ENCODE assay signal across 8 cellular contexts in the genomic region with DNA sequence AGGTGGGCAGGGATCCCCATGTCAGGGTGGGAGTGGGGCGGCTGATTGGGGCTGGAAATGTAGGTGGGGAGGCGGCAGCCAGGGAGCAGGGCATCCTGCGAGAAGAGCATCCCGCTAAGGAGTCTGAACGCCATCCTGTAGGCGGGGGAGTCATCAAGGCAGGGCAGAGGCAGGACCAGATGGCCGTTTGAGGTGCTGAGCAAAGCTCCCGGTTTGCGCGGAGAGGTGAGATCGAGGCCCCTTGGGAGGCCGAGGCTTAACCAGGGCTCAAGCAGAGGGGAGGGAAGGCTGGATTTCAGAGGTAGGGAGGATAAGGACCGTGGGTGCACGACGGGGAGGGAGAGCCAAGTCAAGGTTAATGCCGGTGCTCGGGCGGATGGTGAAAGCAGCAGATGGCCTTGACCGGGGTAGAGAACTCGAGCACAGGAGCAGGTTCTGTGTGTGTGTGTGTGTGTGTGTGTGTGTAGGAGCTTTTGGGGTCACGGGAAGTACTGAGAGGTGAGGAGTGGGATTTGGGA. TPM values are rescaled to one million over a fixed set of nuclear protein-coding genes. Genes with fewer than 3 reads are reported as not detected.
DNase-seq lines count a peak whose midpoint lies in the region; ATAC-seq and TF ChIP-seq lines count a peak whose summit lies in the region.

No MANE protein-coding gene starts in this region.

- intact Hi-C loops in activated CD4-positive, alpha-beta T cell treated with anti-CD3 and anti-CD28 coated beads for 36 hours (cut with DNase I, micrococcal nuclease) = loop anchor here (1.0 to 5.0 kb wide), 6 partner anchors 12 to 299 kb away; a partner anchor contains a TSS

- POLR2A ChIA-PET in activated CD4-positive, alpha-beta T cell treated with anti-CD3 and anti-CD28 coated beads for 36 hours (lab: Charles Lee) = interaction anchor here (0.6 to 2.7 kb wide), 2 partner anchors 11 to 89 kb away, joined by 7 to 23 read pairs; a partner anchor contains a TSS

- H3K36me3 Mint-ChIP-seq in activated CD4-positive, alpha-beta T cell treated with anti-CD3 and anti-CD28 coated beads for 36 hours (ENCODE audit: low read depth) = peaks cover 64% of the 10 kb centered on the region
- peaks cover 47% of the 10 kb centered on the region for H3K36me3 Mint-ChIP-seq in T-helper 2 cell treated with Interferon-gamma antibody and Interleukin-4, amounts not matched to agents 5 μg/mL and 100 μg/mL, for 36 hours (ENCODE audit: low read depth)
- H3K36me3 Mint-ChIP-seq in neural crest cell (ENCODE audit: low read depth) = peaks cover 24% of the 10 kb centered on the region

- no peak for TF ChIP-seq CTCF in neural crest cell (conservative IDR thresholded peaks at IDR 0.05)

- peak; percentile 40 for ATAC-seq in activated CD4-positive, alpha-beta T cell treated with anti-CD3 and anti-CD28 coated beads for 36 hours
- peak; percentile 2 for ATAC-seq in HG03066 (IDR thresholded peaks at IDR 0.05; ENCODE audit: low read depth, unreplicated experiment)
- ATAC-seq in esophagus mucosa = peak; percentile 41
- no peak for ATAC-seq in HG02938 (IDR thresholded peaks at IDR 0.05; ENCODE audit: unreplicated experiment)

- CTCF ChIA-PET in activated CD4-positive, alpha-beta T cell treated with anti-CD3 and anti-CD28 coated beads for 36 hours (lab: Charles Lee) = interaction anchor here (0.9 to 2.3 kb wide), 4 partner anchors 8 to 166 kb away, joined by 3 to 8 read pairs (median 6); a partner anchor contains a TSS

- H3K4me3 Mint-ChIP-seq in activated CD4-positive, alpha-beta T cell treated with anti-CD3 and anti-CD28 coated beads for 36 hours = peak overlapping the region; percentile 79
- H3K4me3 Mint-ChIP-seq in T-helper 2 cell treated with Interferon-gamma antibody and Interleukin-4, amounts not matched to agents 5 μg/mL and 100 μg/mL, for 36 hours = peak overlapping the region; percentile 95
- H3K4me3 Mint-ChIP-seq in neural crest cell = peak overlapping the region; percentile 92

- no peaks in the 10 kb centered on the region for H3K27me3 Mint-ChIP-seq in activated CD4-positive, alpha-beta T cell treated with anti-CD3 and anti-CD28 coated beads for 36 hours
- H3K27me3 Mint-ChIP-seq in T-helper 2 cell treated with Interferon-gamma antibody and Interleukin-4, amounts not matched to agents 5 μg/mL and 100 μg/mL, for 36 hours (ENCODE audit: low read depth) = no peaks in the 10 kb centered on the region
- H3K27me3 Mint-ChIP-seq in neural crest cell (ENCODE audit: low read depth) = no peaks in the 10 kb centered on the region

- DNase-seq in activated CD4-positive, alpha-beta T cell treated with anti-CD3 and anti-CD28 coated beads for 36 hours = no peak
- DNase-seq in activated CD4-positive, alpha-beta T cell treated with anti-CD3 and anti-CD28 coated beads for 1 hour = no peak
- DNase-seq in T-helper 2 cell treated with Interferon-gamma antibody and Interleukin-4, amounts not matched to agents 5 μg/mL and 100 μg/mL, for 36 hours (ENCODE audit: low spot score) = no peak
- no peak for DNase-seq in neural crest cell (ENCODE audit: low read depth, low spot score)
- DNase-seq in COR-L47 (lab: John Stamatoyannopoulos, UW) = no peak

- H3K4me1 Mint-ChIP-seq in activated CD4-positive, alpha-beta T cell treated with anti-CD3 and anti-CD28 coated beads for 36 hours = peaks cover 31% of the 10 kb centered on the region
- H3K4me1 Mint-ChIP-seq in T-helper 2 cell treated with Interferon-gamma antibody and Interleukin-4, amounts not matched to agents 5 μg/mL and 100 μg/mL, for 36 hours (ENCODE audit: low read depth) = peaks cover 22% of the 10 kb centered on the region
- H3K4me1 Mint-ChIP-seq in neural crest cell = peaks cover 32% of the 10 kb centered on the region

- peak overlapping the region; percentile 95 for H3K27ac Mint-ChIP-seq in activated CD4-positive, alpha-beta T cell treated with anti-CD3 and anti-CD28 coated beads for 36 hours
- H3K27ac Mint-ChIP-seq in T-helper 2 cell treated with Interferon-gamma antibody and Interleukin-4, amounts not matched to agents 5 μg/mL and 100 μg/mL, for 36 hours = peak overlapping the region; percentile 98
- H3K27ac Mint-ChIP-seq in neural crest cell (ENCODE audit: unreplicated experiment) = peak overlapping the region; percentile 98

- H3K9me3 Mint-ChIP-seq in activated CD4-positive, alpha-beta T cell treated with anti-CD3 and anti-CD28 coated beads for 36 hours (ENCODE audit: low read depth) = no peaks in the 10 kb centered on the region
- no peaks in the 10 kb centered on the region for H3K9me3 Mint-ChIP-seq in T-helper 2 cell treated with Interferon-gamma antibody and Interleukin-4, amounts not matched to agents 5 μg/mL and 100 μg/mL, for 36 hours
- H3K9me3 Mint-ChIP-seq in neural crest cell = no peaks in the 10 kb centered on the region

RNA-seq across cellular contexts. Expression of a gene that starts 0.5 kb away (rescaled TPM):
- 100 to 1,000 TPM; 703 to 827 TPM for total RNA-seq in activated CD4-positive, alpha-beta T cell treated with anti-CD3 and anti-CD28 coated beads for 36 hours
- total RNA-seq in esophagus mucosa (683 TPM), neural crest cell (541 and 545 TPM in 2 replicates)

RNA-seq across cellular contexts. Expression of a gene that starts 12.4 kb away (rescaled TPM):
- 100 to 1,000 TPM; 293 to 310 TPM for total RNA-seq in activated CD4-positive, alpha-beta T cell treated with anti-CD3 and anti-CD28 coated beads for 36 hours
- total RNA-seq in esophagus mucosa = 108 TPM
- 322 and 332 TPM in 2 replicates for total RNA-seq in neural crest cell

RNA-seq across cellular contexts. Expression of a gene that starts 45.1 kb away (rescaled TPM):
- total RNA-seq in activated CD4-positive, alpha-beta T cell treated with anti-CD3 and anti-CD28 coated beads for 36 hours = 10 to 100 TPM; 48.0 to 88.2 TPM
- total RNA-seq in esophagus mucosa (40.4 TPM), neural crest cell (116 and 136 TPM in 2 replicates)
